Comparison of ENCODE assay signal across 8 cellular contexts in genomic region chr3:187367561-187368103, GRCh38. TPM values are rescaled to one million over a fixed set of nuclear protein-coding genes. Genes with fewer than 3 reads are reported as not detected.
DNase-seq lines count a peak whose midpoint lies in the region; ATAC-seq lines count a peak whose summit lies in the region.

No MANE protein-coding gene starts in this region.

- no peaks in the 10 kb centered on the region for H3K9me3 ChIP-seq in right cardiac atrium (ENCODE audit: control insufficient read depth, low read length)

- H3K4me3 Mint-ChIP-seq in activated CD8-positive, alpha-beta memory T cell treated with anti-CD3 and anti-CD28 coated beads, Interleukin-2, amount 10 ng/mL, durations not matched to agents 7 days and 5 days: peak overlapping the region; percentile 90
- H3K4me3 Mint-ChIP-seq in stimulated activated naive CD8-positive, alpha-beta T cell treated with anti-CD3 and anti-CD28 coated beads, Interleukin-15, Interleukin-2, amounts not matched to agents 100 ng/mL and 50 ng/mL, for 24 hours: peak overlapping the region; percentile 92

- no peaks in the 10 kb centered on the region for H3K4me1 ChIP-seq in right cardiac atrium (ENCODE audit: control insufficient read depth, insufficient read depth, low read length)

- intact Hi-C loops in right cardiac atrium (cut with DNase I): no loop called here
- intact Hi-C loops in posterior vena cava (cut with DNase I): no loop called here

- ATAC-seq in HG02840 (IDR thresholded peaks at IDR 0.05; ENCODE audit: low FRiP score, unreplicated experiment) (peak; percentile 4), right cardiac atrium (peak; percentile 19 to 22)
- ATAC-seq in activated CD8-positive, alpha-beta memory T cell treated with anti-CD3 and anti-CD28 coated beads, Interleukin-2, amount 10 ng/mL, durations not matched to agents 7 days and 5 days: peak; percentile 34

- no peak for DNase-seq in activated CD8-positive, alpha-beta memory T cell treated with anti-CD3 and anti-CD28 coated beads, Interleukin-2, amount 10 ng/mL, durations not matched to agents 7 days and 5 days
- peak; percentile 21 to 69 (median 51) for DNase-seq in right cardiac atrium
- no peak for DNase-seq in posterior vena cava (ENCODE audit: low spot score)
- DNase-seq in NCI-H1417 (lab: John Stamatoyannopoulos, UW): no peak
- DNase-seq in NCI-H2171 treated with DMSO at 0.1 percent for 48 hours (lab: John Stamatoyannopoulos, UW): no peak
- DNase-seq in NCI-H2081 treated with DMSO at 0.1 percent for 48 hours (lab: John Stamatoyannopoulos, UW): no peak

- H3K27me3 ChIP-seq in right cardiac atrium (ENCODE audit: control insufficient read depth, insufficient read depth): no peaks in the 10 kb centered on the region

- peak overlapping the region; percentile 98 for H3K27ac Mint-ChIP-seq in activated CD8-positive, alpha-beta memory T cell treated with anti-CD3 and anti-CD28 coated beads, Interleukin-2, amount 10 ng/mL, durations not matched to agents 7 days and 5 days
- H3K27ac Mint-ChIP-seq in stimulated activated naive CD8-positive, alpha-beta T cell treated with anti-CD3 and anti-CD28 coated beads, Interleukin-15, Interleukin-2, amounts not matched to agents 100 ng/mL and 50 ng/mL, for 24 hours: peak overlapping the region; percentile 94

- H3K4me1 Mint-ChIP-seq in activated CD8-positive, alpha-beta memory T cell treated with anti-CD3 and anti-CD28 coated beads, Interleukin-2, amount 10 ng/mL, durations not matched to agents 7 days and 5 days: peaks cover 30% of the 10 kb centered on the region
- peaks cover 20% of the 10 kb centered on the region for H3K4me1 Mint-ChIP-seq in stimulated activated naive CD8-positive, alpha-beta T cell treated with anti-CD3 and anti-CD28 coated beads, Interleukin-15, Interleukin-2, amounts not matched to agents 100 ng/mL and 50 ng/mL, for 24 hours (ENCODE audit: low read depth)

- peaks cover 5% of the 10 kb centered on the region for H3K9me3 Mint-ChIP-seq in activated CD8-positive, alpha-beta memory T cell treated with anti-CD3 and anti-CD28 coated beads, Interleukin-2, amount 10 ng/mL, durations not matched to agents 7 days and 5 days (ENCODE audit: low read depth)
- H3K9me3 Mint-ChIP-seq in stimulated activated naive CD8-positive, alpha-beta T cell treated with anti-CD3 and anti-CD28 coated beads, Interleukin-15, Interleukin-2, amounts not matched to agents 100 ng/mL and 50 ng/mL, for 24 hours: no peaks in the 10 kb centered on the region

- H3K27me3 Mint-ChIP-seq in activated CD8-positive, alpha-beta memory T cell treated with anti-CD3 and anti-CD28 coated beads, Interleukin-2, amount 10 ng/mL, durations not matched to agents 7 days and 5 days: no peaks in the 10 kb centered on the region
- no peaks in the 10 kb centered on the region for H3K27me3 Mint-ChIP-seq in stimulated activated naive CD8-positive, alpha-beta T cell treated with anti-CD3 and anti-CD28 coated beads, Interleukin-15, Interleukin-2, amounts not matched to agents 100 ng/mL and 50 ng/mL, for 24 hours

- 86% methylated on average over 29 of the region's 29 CpGs for WGBS in right cardiac atrium

- CTCF ChIA-PET in activated CD8-positive, alpha-beta memory T cell treated with anti-CD3 and anti-CD28 coated beads, Interleukin-2, amount 10 ng/mL, durations not matched to agents 7 days and 5 days (lab: Charles Lee): interaction anchor here (0.9 to 4.1 kb wide), 7 partner anchors 45 to 1549 kb away, joined by 3 to 27 read pairs (median 5); no protein-coding TSS in a partner anchor

- no peak overlapping the region for H3K4me3 ChIP-seq in right cardiac atrium (ENCODE audit: low read length)

- H3K36me3 Mint-ChIP-seq in activated CD8-positive, alpha-beta memory T cell treated with anti-CD3 and anti-CD28 coated beads, Interleukin-2, amount 10 ng/mL, durations not matched to agents 7 days and 5 days: peaks cover 48% of the 10 kb centered on the region
- H3K36me3 Mint-ChIP-seq in stimulated activated naive CD8-positive, alpha-beta T cell treated with anti-CD3 and anti-CD28 coated beads, Interleukin-15, Interleukin-2, amounts not matched to agents 100 ng/mL and 50 ng/mL, for 24 hours (ENCODE audit: low read depth): peaks cover 29% of the 10 kb centered on the region

- H3K27ac ChIP-seq in right cardiac atrium (ENCODE audit: low read length): peak overlapping the region; percentile 14

RNA-seq across cellular contexts. Expression of gene RTP4, which starts 0.6 kb away (rescaled TPM):
- total RNA-seq in activated CD8-positive, alpha-beta memory T cell treated with anti-CD3 and anti-CD28 coated beads, Interleukin-2, amount 10 ng/mL, durations not matched to agents 7 days and 5 days: 10 to 100 TPM; 16.9 to 24.3 TPM
- 1 to 10 TPM; 1.3 to 2.5 (median 1.9) TPM for total RNA-seq in right cardiac atrium
- polyA plus RNA-seq in right cardiac atrium: 1.9 TPM
- 1 to 10 TPM; 2.7 to 3.0 TPM for total RNA-seq in posterior vena cava

Comparison
In these comparisons a context has a peak if more than half of its experiments do, and no peak if none do; other contexts are left out.
1. DNase-seq: peak in right cardiac atrium (3 of 3); none in activated CD8-positive, alpha-beta memory T cell treated with anti-CD3 and anti-CD28 coated beads, Interleukin-2, amount 10 ng/mL, durations not matched to agents 7 days and 5 days (single experiment), posterior vena cava (single experiment), NCI-H1417 (0 of 3), NCI-H2171 treated with DMSO at 0.1 percent for 48 hours (single experiment) and NCI-H2081 treated with DMSO at 0.1 percent for 48 hours (single experiment).
2. RNA of gene RTP4, which starts 0.6 kb away (total RNA-seq): 16.9 to 24.3 TPM in activated CD8-positive, alpha-beta memory T cell treated with anti-CD3 and anti-CD28 coated beads, Interleukin-2, amount 10 ng/mL, durations not matched to agents 7 days and 5 days; 2.7 to 3.0 TPM in posterior vena cava and 1.3 to 2.5 TPM in right cardiac atrium; every median in the first group is over 4 times any median in the second.
3. Peak in every context shown above with its lines, with median percentiles within 50 percentile points of each other: ATAC-seq.